ENCODE assay signal across 1 cellular context in genomic region chr2:39401319-39401718, GRCh38.
TF ChIP-seq lines count a peak whose summit lies in the region.

No MANE protein-coding gene starts in this region.

TF ChIP-seq in GM23338, 12 proteins besides CTCF, POLR2A, EP300 and RAD21 (continued from another document):
- no peak for TF ChIP-seq ZNF462 (CRISPR knock-in tag; IDR thresholded peaks at IDR 0.05)
- TF ChIP-seq EZH2 (IDR thresholded peaks at IDR 0.05; ENCODE audit: low read depth, unreplicated experiment), result no peak
- no peak for TF ChIP-seq EZH2phosphoT487 (IDR thresholded peaks at IDR 0.05; ENCODE audit: unreplicated experiment)
